Comparison of ENCODE assay signal across 1 cellular context in the genomic region with DNA sequence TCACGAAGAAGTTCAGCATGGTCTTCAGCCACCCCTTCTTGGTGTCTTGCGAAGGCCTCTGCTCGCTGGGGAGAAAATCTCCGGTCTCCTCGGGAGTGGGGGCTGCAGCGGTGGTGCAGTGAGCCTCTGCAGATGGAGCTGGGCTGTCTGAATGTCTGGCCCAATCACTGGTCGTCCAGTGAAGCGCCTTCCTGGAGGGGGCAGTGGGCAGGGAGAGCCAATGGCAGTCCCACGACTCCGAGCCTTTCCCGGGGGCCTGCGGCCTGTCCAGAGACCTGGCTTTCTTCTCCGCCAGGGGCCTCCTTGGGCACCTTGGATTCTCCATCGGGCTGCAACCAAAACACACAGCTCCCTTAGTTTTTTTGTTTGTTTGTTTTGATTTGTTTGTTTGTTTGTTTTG.
TF ChIP-seq lines count a peak whose summit lies in the region.

No MANE protein-coding gene starts in this region.

TF ChIP-seq in WTC11, 78 proteins besides CTCF, POLR2A, EP300 and RAD21 (continued from another document):
- TF ChIP-seq, protein P1, sequence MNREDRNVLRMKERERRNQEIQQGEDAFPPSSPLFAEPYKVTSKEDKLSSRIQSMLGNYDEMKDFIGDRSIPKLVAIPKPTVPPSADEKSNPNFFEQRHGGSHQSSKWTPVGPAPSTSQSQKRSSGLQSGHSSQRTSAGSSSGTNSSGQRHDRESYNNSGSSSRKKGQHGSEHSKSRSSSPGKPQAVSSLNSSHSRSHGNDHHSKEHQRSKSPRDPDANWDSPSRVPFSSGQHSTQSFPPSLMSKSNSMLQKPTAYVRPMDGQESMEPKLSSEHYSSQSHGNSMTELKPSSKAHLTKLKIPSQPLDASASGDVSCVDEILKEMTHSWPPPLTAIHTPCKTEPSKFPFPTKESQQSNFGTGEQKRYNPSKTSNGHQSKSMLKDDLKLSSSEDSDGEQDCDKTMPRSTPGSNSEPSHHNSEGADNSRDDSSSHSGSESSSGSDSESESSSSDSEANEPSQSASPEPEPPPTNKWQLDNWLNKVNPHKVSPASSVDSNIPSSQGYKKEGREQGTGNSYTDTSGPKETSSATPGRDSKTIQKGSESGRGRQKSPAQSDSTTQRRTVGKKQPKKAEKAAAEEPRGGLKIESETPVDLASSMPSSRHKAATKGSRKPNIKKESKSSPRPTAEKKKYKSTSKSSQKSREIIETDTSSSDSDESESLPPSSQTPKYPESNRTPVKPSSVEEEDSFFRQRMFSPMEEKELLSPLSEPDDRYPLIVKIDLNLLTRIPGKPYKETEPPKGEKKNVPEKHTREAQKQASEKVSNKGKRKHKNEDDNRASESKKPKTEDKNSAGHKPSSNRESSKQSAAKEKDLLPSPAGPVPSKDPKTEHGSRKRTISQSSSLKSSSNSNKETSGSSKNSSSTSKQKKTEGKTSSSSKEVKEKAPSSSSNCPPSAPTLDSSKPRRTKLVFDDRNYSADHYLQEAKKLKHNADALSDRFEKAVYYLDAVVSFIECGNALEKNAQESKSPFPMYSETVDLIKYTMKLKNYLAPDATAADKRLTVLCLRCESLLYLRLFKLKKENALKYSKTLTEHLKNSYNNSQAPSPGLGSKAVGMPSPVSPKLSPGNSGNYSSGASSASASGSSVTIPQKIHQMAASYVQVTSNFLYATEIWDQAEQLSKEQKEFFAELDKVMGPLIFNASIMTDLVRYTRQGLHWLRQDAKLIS (CRISPR knock-in tag; IDR thresholded peaks at IDR 0.05; ENCODE audit: borderline replicate concordance): no peak
- TF ChIP-seq ELF4 (CRISPR knock-in tag; IDR thresholded peaks at IDR 0.05; ENCODE audit: low read depth): no peak
TF ChIP-seq in WTC11: peak in this region for 0.
